ENCODE assay signal across 21 cellular contexts in the genomic region with DNA sequence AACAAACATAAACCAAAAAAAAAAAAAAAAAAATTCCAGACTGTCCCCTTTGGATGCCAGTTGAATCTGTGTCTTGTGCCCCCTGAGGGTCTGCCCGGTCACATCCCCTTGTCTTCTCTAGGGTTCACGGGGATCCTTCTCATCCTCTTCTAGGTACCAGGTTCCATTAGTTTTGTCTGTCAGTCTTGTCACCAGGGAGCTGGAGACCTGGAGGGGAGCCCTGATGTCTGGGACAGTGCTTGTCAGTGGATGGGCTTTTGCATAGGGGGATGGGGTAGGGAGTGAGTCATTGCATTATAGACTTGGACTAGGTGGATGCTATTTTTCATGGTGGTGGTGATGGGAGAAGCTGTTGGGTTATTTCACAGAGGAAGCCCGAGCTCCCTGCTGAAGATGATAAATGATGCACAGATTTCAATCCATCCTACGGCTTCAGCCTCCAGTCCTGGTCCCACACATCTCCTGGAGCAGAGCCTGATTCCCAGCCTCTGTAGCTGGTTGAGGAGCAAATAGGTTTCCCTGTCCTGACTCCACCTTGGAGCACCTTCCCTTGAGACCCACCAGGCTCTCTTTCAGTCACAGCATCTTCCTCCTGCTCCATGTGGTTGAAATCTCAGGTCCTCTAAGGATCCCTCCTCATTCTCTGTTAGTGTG. TPM values are rescaled to one million over a fixed set of nuclear protein-coding genes. Genes with fewer than 3 reads are reported as not detected.
"Had no signal": no experiment of that assay in that cellular context is flagged by ENCODE, and none has a peak within 500 bp of the region (broad histone marks: within the 10 kb centered on the region; RNA-seq: fewer than 3 reads in every experiment).

No MANE protein-coding gene starts in this region.

- ATAC-seq: effector memory CD8-positive, alpha-beta T cell; gastrocnemius medialis; left colon; naive thymus-derived CD4-positive, alpha-beta T cell; pancreas; psoas muscle; sciatic nerve; stimulated activated naive B cell treated with anti-CD40 and anti-IgM and Interleukin-4, amounts not matched to agents 10 μg/mL and 1 μg/mL and 100 μg/mL, for 72 hours; stimulated activated naive CD8-positive, alpha-beta T cell treated with anti-CD3 and anti-CD28 coated beads, Interleukin-15, amount 100 ng/mL, for 72 hours had no signal

- H3K9me3 ChIP-seq: gastrocnemius medialis, pancreas, psoas muscle, thoracic aorta had no signal

- H3K27ac Mint-ChIP-seq: effector memory CD8-positive, alpha-beta T cell; immature natural killer cell; naive thymus-derived CD4-positive, alpha-beta T cell; stimulated activated naive CD8-positive, alpha-beta T cell treated with anti-CD3 and anti-CD28 coated beads, Interleukin-15, amount 100 ng/mL, for 72 hours had no signal

- H3K4me3 ChIP-seq: esophagus muscularis mucosa, gastrocnemius medialis, heart right ventricle, pancreas, psoas muscle, skin epidermis, thoracic aorta had no signal

- H3K36me3 Mint-ChIP-seq: immature natural killer cell; stimulated activated naive B cell treated with anti-CD40 and anti-IgM and Interleukin-4, amounts not matched to agents 10 μg/mL and 1 μg/mL and 100 μg/mL, for 72 hours had no signal

- H3K27me3 ChIP-seq: esophagus muscularis mucosa, heart right ventricle, pancreas had no signal

- H3K4me3 Mint-ChIP-seq: central memory CD8-positive, alpha-beta T cell; effector memory CD8-positive, alpha-beta T cell; immature natural killer cell; naive thymus-derived CD4-positive, alpha-beta T cell; stimulated activated naive B cell treated with anti-CD40 and anti-IgM and Interleukin-4, amounts not matched to agents 10 μg/mL and 1 μg/mL and 100 μg/mL, for 72 hours; stimulated activated naive CD8-positive, alpha-beta T cell treated with anti-CD3 and anti-CD28 coated beads, Interleukin-15, amount 100 ng/mL, for 72 hours had no signal

- H3K4me1 Mint-ChIP-seq: immature natural killer cell; stimulated activated naive B cell treated with anti-CD40 and anti-IgM and Interleukin-4, amounts not matched to agents 10 μg/mL and 1 μg/mL and 100 μg/mL, for 72 hours; stimulated activated naive CD8-positive, alpha-beta T cell treated with anti-CD3 and anti-CD28 coated beads, Interleukin-15, amount 100 ng/mL, for 72 hours had no signal

- H3K36me3 ChIP-seq: esophagus muscularis mucosa, gastrocnemius medialis, pancreas, thoracic aorta had no signal

- H3K4me1 ChIP-seq: pancreas, psoas muscle had no signal

- H3K27ac ChIP-seq: epithelial cell of prostate, esophagus muscularis mucosa, gastrocnemius medialis, heart right ventricle, pancreas, psoas muscle, skin epidermis, thoracic aorta had no signal

- DNase-seq: effector memory CD8-positive, alpha-beta T cell; gastrocnemius medialis; heart right ventricle; immature natural killer cell; kidney; left colon; naive thymus-derived CD4-positive, alpha-beta T cell; pancreas; psoas muscle; retina; stimulated activated CD4-positive, alpha-beta T cell treated with anti-CD3 and anti-CD28 coated beads, Interleukin-2, amount 100 ng/mL, for 24 hours; stimulated activated CD4-positive, alpha-beta T cell treated with anti-CD3 and anti-CD28 coated beads, Interleukin-4, amount 100 ng/mL, for 4 hours; stimulated activated naive B cell treated with anti-CD40 and anti-IgM and Interleukin-4, amounts not matched to agents 10 μg/mL and 1 μg/mL and 100 μg/mL, for 72 hours; stimulated activated naive CD8-positive, alpha-beta T cell treated with anti-CD3 and anti-CD28 coated beads, Interleukin-15, amount 100 ng/mL, for 72 hours; trophoblast cell had no signal

RNA-seq across cellular contexts. Expression of a gene that starts 26.0 kb away (rescaled TPM):
- polyA plus RNA-seq: naive thymus-derived CD4-positive, alpha-beta T cell had no signal
